ENCODE assay signal across 9 cellular contexts in the genomic region with DNA sequence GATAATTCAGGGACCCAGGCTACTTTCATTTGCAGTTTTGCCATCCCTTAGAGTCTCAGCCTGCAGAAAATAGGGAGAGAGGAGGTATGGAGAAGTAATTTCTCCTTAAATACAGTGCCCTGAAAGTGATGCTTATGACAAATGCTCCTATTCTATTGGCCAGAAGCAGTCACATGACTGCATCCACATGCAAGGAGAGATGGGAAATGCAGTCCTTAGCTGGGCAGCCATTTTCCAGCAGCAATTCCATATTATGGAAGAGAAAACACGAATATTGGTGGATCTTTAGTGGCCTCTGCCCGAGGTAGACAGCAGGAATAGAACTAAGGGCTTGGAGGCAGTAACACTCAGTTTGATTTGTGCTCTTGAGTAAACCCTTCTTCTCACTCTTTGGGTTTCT. TPM values are rescaled to one million over a fixed set of nuclear protein-coding genes. Genes with fewer than 3 reads are reported as not detected.
A peak's percentile ranks its signal among the peaks of the same experiment; 100 is the strongest.
DNase-seq lines count a peak whose midpoint lies in the region; ATAC-seq, FAIRE-seq and TF ChIP-seq lines count a peak whose summit lies in the region.
"Had no signal": no experiment of that assay in that cellular context is flagged by ENCODE, and none has a peak within 500 bp of the region (broad histone marks: within the 10 kb centered on the region; RNA-seq: fewer than 3 reads in every experiment).

No MANE protein-coding gene starts in this region.

- H3K9me3 ChIP-seq in small intestine (ENCODE audit: control insufficient read depth, low read depth) = no peaks in the 10 kb centered on the region

- no peak for TF ChIP-seq CTCF in epithelial cell of esophagus (IDR thresholded peaks at IDR 0.05; ENCODE audit: insufficient read depth, low read depth, low read length, missing control alignments)

- no peaks in the 10 kb centered on the region for H3K4me1 ChIP-seq in small intestine (ENCODE audit: control insufficient read depth in 2 of 2, insufficient read depth in 1 of 2, low read depth in 1 of 2, low read length in 1 of 2)
- H3K4me1 ChIP-seq: heart right ventricle had no signal

- no peak for ATAC-seq in activated CD4-positive, CD25-positive, alpha-beta regulatory T cell treated with anti-CD3 and anti-CD28 coated beads, Interleukin-2, amount 50 U/mL, for 24 hours
- no peak for ATAC-seq in HG03025 (IDR thresholded peaks at IDR 0.05; ENCODE audit: low FRiP score, unreplicated experiment)

- no peaks in the 10 kb centered on the region for H3K27me3 ChIP-seq in small intestine (ENCODE audit: control insufficient read depth in 2 of 2, insufficient read depth in 2 of 2, low read length in 2 of 2)

- no peak overlapping the region for H3K27ac ChIP-seq in small intestine (ENCODE audit: low read depth in 1 of 2, low read length in 1 of 2)
- H3K27ac ChIP-seq: heart right ventricle had no signal

- H3K4me3 ChIP-seq in epithelial cell of esophagus (ENCODE audit: low read length) = no peak overlapping the region
- no peak overlapping the region for H3K4me3 ChIP-seq in small intestine (ENCODE audit: low read depth in 1 of 2, low read length in 2 of 2)
- H3K4me3 ChIP-seq: heart right ventricle had no signal

- WGBS in small intestine, 3 donors = 37 to 56% (median 52%) methylated on average over 2 of the region's 2 CpGs

- no peaks in the 10 kb centered on the region for H3K36me3 ChIP-seq in small intestine (ENCODE audit: control insufficient read depth in 2 of 2, insufficient read depth in 2 of 2, low read length in 2 of 2)
- H3K36me3 ChIP-seq: heart right ventricle had no signal

- FAIRE-seq in small intestine (lab: Jason Lieb, UNC) = no peak

- DNase-seq in SIG-M5 treated with dmso at 0.1 percent for 504 hours (lab: John Stamatoyannopoulos, UW; ENCODE audit: unreplicated experiment) (peak; percentile 17), SIG-M5 (lab: John Stamatoyannopoulos, UW) (no peak), OCI-M1 (lab: John Stamatoyannopoulos, UW) (peak; percentile 33), epithelial cell of esophagus (ENCODE audit: low read depth) (peak; percentile 76), small intestine (peak; percentile 40), ecto neural progenitor cell (ENCODE audit: low spot score) (no peak)
- DNase-seq: heart right ventricle had no signal

RNA-seq across cellular contexts. Expression of a gene that starts 39.4 kb away (rescaled TPM):
- 1 to 10 TPM; 2.5 to 3.5 (median 3.2) TPM for polyA plus RNA-seq in small intestine

RNA-seq across cellular contexts. Expression of a gene that starts 44.7 kb away (rescaled TPM):
- polyA plus RNA-seq in small intestine = 10 to 100 TPM; 23.9 to 71.6 (median 55.0) TPM

Comparison
In these comparisons a context has a peak if more than half of its experiments do, and no peak if none do; other contexts are left out.
1. DNase-seq: peak in SIG-M5 treated with dmso at 0.1 percent for 504 hours (single experiment), OCI-M1 (single experiment), epithelial cell of esophagus (single experiment) and small intestine (single experiment); none in SIG-M5 (single experiment) and ecto neural progenitor cell (single experiment).